In the genomic region with DNA sequence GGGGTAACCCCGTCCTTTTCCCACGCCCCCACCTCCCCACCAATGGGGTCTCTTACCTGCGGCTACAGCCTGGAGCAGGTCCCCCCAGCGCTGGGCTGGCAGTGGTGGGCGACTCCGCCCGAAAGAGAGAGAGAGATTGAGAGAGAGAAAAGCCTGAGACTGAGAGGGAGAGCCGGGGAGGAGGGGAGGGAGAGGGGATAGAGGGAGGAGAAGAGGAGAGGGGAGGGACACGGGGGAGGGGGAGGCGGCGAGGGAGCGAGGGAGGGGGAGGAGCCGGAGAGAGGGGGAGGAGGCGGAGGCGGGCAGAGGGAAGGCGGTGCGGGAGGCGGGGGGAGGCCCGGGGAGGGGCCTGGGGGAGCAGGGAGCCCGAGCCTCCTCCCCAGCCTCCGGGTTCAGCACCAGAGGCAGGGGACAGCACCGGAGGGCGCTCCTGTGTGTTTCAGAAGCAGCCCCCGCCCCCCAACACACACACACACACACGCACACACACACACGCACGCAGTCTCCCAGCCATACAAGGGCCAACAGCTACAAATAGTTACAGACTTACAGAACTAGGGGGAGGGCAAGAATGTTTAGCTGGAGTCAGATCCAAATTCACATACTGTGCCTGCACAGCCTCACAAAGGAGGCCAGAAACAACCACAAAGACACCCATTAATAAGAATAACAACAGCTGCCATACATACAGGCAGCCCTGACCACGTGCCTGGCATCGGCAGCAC, we compare ENCODE assay signal across 8 cellular contexts. TPM values are rescaled to one million over a fixed set of nuclear protein-coding genes. Genes with fewer than 3 reads are reported as not detected.
DNase-seq lines count a peak whose midpoint lies in the region; ATAC-seq and TF ChIP-seq lines count a peak whose summit lies in the region.

A gene with protein sequence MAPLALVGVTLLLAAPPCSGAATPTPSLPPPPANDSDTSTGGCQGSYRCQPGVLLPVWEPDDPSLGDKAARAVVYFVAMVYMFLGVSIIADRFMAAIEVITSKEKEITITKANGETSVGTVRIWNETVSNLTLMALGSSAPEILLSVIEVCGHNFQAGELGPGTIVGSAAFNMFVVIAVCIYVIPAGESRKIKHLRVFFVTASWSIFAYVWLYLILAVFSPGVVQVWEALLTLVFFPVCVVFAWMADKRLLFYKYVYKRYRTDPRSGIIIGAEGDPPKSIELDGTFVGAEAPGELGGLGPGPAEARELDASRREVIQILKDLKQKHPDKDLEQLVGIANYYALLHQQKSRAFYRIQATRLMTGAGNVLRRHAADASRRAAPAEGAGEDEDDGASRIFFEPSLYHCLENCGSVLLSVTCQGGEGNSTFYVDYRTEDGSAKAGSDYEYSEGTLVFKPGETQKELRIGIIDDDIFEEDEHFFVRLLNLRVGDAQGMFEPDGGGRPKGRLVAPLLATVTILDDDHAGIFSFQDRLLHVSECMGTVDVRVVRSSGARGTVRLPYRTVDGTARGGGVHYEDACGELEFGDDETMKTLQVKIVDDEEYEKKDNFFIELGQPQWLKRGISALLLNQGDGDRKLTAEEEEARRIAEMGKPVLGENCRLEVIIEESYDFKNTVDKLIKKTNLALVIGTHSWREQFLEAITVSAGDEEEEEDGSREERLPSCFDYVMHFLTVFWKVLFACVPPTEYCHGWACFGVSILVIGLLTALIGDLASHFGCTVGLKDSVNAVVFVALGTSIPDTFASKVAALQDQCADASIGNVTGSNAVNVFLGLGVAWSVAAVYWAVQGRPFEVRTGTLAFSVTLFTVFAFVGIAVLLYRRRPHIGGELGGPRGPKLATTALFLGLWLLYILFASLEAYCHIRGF (minus strand): TSS at position 161 of the 725 bp plus-strand sequence. CDS start 5,490 bp downstream, outside the sequence.

- peaks cover 6 to 7% of the 10 kb centered on the region in 2 donors for H3K27me3 ChIP-seq in naive thymus-derived CD4-positive, alpha-beta T cell (ENCODE audit: control insufficient read depth in 2 of 2, insufficient read depth in 2 of 2, low read length in 2 of 2)

- peak; percentile 73 for DNase-seq in Right ventricle myocardium superior
- DNase-seq in cardiac septum (ENCODE audit: low spot score): no peak
- peak; percentile 74 for DNase-seq in NCI-H748 treated with DMSO at 0.1 percent for 48 hours (lab: John Stamatoyannopoulos, UW)
- DNase-seq in activated T-cell treated with anti-CD3 and anti-CD28 coated beads for 48 hours (ENCODE audit: low read depth): peak; percentile 39
- peak; percentile 63 to 79 for DNase-seq in erythroblast (lab: John Stamatoyannopoulos, UW)
- DNase-seq in naive thymus-derived CD4-positive, alpha-beta T cell: peak; percentile 42 to 84 (median 70)
- peak; percentile 21 for DNase-seq in stromal cell of bone marrow (ENCODE audit: low read depth)
- no peak for DNase-seq in dedifferentiated amniotic fluid mesenchymal stem cell (ENCODE audit: extremely low spot score)

- H3K4me3 Mint-ChIP-seq in naive thymus-derived CD4-positive, alpha-beta T cell: peak within 1 kb of the TSS in 9 of 10 donors; percentile 42 to 77 (median 67)

- peaks cover 2 to 9% (median 4%) of the 10 kb centered on the region in 5 donors for H3K36me3 Mint-ChIP-seq in naive thymus-derived CD4-positive, alpha-beta T cell

- no peak within 1 kb of the TSS for H3K4me3 ChIP-seq in naive thymus-derived CD4-positive, alpha-beta T cell (ENCODE audit: low read length)

- no peaks in the 10 kb centered on the region for H3K9me3 ChIP-seq in naive thymus-derived CD4-positive, alpha-beta T cell (ENCODE audit: control insufficient read depth in 2 of 3, low read length in 3 of 3)

- intact Hi-C loops in Right ventricle myocardium superior (cut with DNase I): no loop called here
- intact Hi-C loops in cardiac septum (cut with DNase I): no loop called here
- intact Hi-C loops in naive thymus-derived CD4-positive, alpha-beta T cell (cut with micrococcal nuclease): no loop called here

- peaks cover 0 to 3% (median 0%) of the 10 kb centered on the region in 11 donors for H3K9me3 Mint-ChIP-seq in naive thymus-derived CD4-positive, alpha-beta T cell

- POLR2A ChIA-PET in naive thymus-derived CD4-positive, alpha-beta T cell (lab: Charles Lee): no interaction called here

- no peak for TF ChIP-seq POLR2A in erythroblast (IDR thresholded peaks at IDR 0.05; ENCODE audit: low read length)

- ATAC-seq in Right ventricle myocardium superior (ENCODE audit: poor library complexity): peak; percentile 51
- peak; percentile 93 for ATAC-seq in naive thymus-derived CD4-positive, alpha-beta T cell

- CTCF ChIA-PET in naive thymus-derived CD4-positive, alpha-beta T cell (lab: Charles Lee): no interaction called here

- H3K4me1 ChIP-seq in naive thymus-derived CD4-positive, alpha-beta T cell (ENCODE audit: control insufficient read depth in 2 of 2, insufficient read depth in 2 of 2, low read length in 2 of 2): no peaks in the 10 kb centered on the region

- H3K27me3 Mint-ChIP-seq in naive thymus-derived CD4-positive, alpha-beta T cell: peaks cover 39 to 57% (median 48%) of the 10 kb centered on the region in 5 donors

- H3K27ac Mint-ChIP-seq in naive thymus-derived CD4-positive, alpha-beta T cell: peak within 1 kb of the TSS in 4 of 9 donors; percentile 25 to 80 (median 58)

- no peaks in the 10 kb centered on the region for H3K36me3 ChIP-seq in naive thymus-derived CD4-positive, alpha-beta T cell (ENCODE audit: control insufficient read depth in 2 of 3, insufficient read depth in 3 of 3, low read length in 3 of 3)

- H3K27ac ChIP-seq in naive thymus-derived CD4-positive, alpha-beta T cell (ENCODE audit: low read depth, low read length): no peak within 1 kb of the TSS

- peaks cover 10 to 20% (median 17%) of the 10 kb centered on the region in 7 donors for H3K4me1 Mint-ChIP-seq in naive thymus-derived CD4-positive, alpha-beta T cell

RNA-seq across cellular contexts. Expression of the gene that starts here (rescaled TPM):
- total RNA-seq in Right ventricle myocardium superior (0.11 TPM), cardiac septum (0.59 TPM)
- under 1 TPM in 3 of 5 experiments, not detected in 2; 0.05 to 0.19 (median 0.19) TPM for total RNA-seq in naive thymus-derived CD4-positive, alpha-beta T cell
- polyA plus RNA-seq in naive thymus-derived CD4-positive, alpha-beta T cell: not detected

Comparison
In these comparisons a context has a peak if more than half of its experiments do, and no peak if none do; other contexts are left out.
1. Peak in DNase-seq and ATAC-seq in Right ventricle myocardium superior; RNA of the gene not detected or under 1 TPM.
2. Peak in DNase-seq and ATAC-seq in naive thymus-derived CD4-positive, alpha-beta T cell; RNA of the gene not detected or under 1 TPM.
3. DNase-seq: peak in NCI-H748 treated with DMSO at 0.1 percent for 48 hours (single experiment), activated T-cell treated with anti-CD3 and anti-CD28 coated beads for 48 hours (single experiment), erythroblast (2 of 2) and stromal cell of bone marrow (single experiment); none in cardiac septum (single experiment) and dedifferentiated amniotic fluid mesenchymal stem cell (single experiment).